Comparison of ENCODE assay signal across 7 cellular contexts in the genomic region with DNA sequence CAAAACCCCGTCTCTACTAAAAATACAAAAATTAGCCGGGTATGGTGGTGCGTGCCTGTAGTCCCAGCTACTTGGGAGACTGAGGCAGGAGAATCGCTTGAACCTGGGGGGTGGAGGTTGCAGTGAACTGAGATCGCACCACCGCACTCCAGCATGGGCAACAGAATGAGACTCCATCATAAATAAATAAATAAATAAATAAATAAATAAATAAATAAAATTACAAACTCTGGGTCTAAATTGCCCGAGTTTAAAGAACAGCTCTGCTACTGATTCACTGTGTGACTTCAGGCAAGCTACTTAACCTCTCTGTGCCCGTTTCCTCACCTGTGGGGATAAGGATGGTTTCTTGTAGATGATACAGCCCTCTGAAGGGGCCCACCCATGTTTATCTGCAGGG. TPM values are rescaled to one million over a fixed set of nuclear protein-coding genes. Genes with fewer than 3 reads are reported as not detected.
"Had no signal": no experiment of that assay in that cellular context is flagged by ENCODE, and none has a peak within 500 bp of the region (broad histone marks: within the 10 kb centered on the region; RNA-seq: fewer than 3 reads in every experiment).

No MANE protein-coding gene starts in this region.

RNA-seq across cellular contexts. Expression of gene SNAI3, which starts 16.8 kb away (rescaled TPM):
- total RNA-seq: ascending aorta, bronchial epithelial cell, chondrocyte had no signal

RNA-seq across cellular contexts. Expression of gene IL17C, which starts 31.1 kb away (rescaled TPM):
- total RNA-seq: activated T-helper 2 cell treated with anti-CD3 and anti-CD28 coated beads, Interferon-gamma antibody, Interleukin-2, Interleukin-4, amounts not matched to agents 10 μg/mL and 5 μg/mL and 100 μg/mL, durations not matched to agents 14 hours and 24 hours and 36 hours; ascending aorta; cardiac muscle cell; chondrocyte; T-helper 1 cell treated with Interleukin-12 subunit alpha and Interleukin-12 subunit beta and Interleukin-4 antibody, amounts not matched to agents 30 ng/mL and 1 ng/mL, for 36 hours had no signal
- polyA plus RNA-seq: adipose tissue, cardiac muscle cell had no signal
